Comparison of ENCODE assay signal across 1 cellular context in the genomic region with DNA sequence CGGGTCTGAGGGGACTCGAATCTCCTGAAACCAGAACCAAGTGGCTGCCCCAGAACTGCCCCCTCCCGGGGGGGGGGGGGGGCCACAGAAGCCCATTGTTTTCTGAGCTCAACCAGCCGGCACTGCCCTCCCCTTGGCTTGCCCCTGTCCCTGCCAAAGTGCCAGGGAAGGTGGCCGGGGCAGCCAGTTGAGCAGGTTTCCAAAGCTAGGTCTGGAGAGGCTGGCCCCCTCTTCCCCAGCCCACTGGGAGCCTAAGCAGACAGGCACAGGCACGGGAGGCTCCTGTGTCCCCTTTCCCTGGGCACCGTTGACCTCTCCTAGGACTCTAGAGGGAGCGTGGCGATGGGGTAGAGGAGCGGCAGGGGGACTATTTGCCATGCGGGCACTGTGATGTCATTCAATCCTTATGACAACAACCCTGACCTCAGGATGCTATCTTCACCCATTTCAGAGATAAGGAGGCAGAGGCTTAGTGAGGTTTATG.
TF ChIP-seq lines count a peak whose summit lies in the region.

No MANE protein-coding gene starts in this region.

TF ChIP-seq in K562, 482 proteins besides CTCF, POLR2A, EP300 and RAD21 (continued from another document):
- TF ChIP-seq MTA3 (IDR thresholded peaks at IDR 0.05; ENCODE audit: borderline replicate concordance) (0 out of 2 replicates have a peak, but pooled peaks have one; percentile 43), TCF7L2 (IDR thresholded peaks at IDR 0.05; ENCODE audit: low read depth, low read length) (no peak), JUND (IDR thresholded peaks at IDR 0.05; ENCODE audit: borderline replicate concordance, low read depth, low read length) (peak; percentile 55; the same call in 1 of the 2 replicates), JUND (tag; IDR thresholded peaks at IDR 0.05; ENCODE audit: borderline replicate concordance, low read depth, low read length) (no peak; the same call in 2 of the 3 replicates), CHD2 (IDR thresholded peaks at IDR 0.05; ENCODE audit: low read depth, low read length) (no peak), ATF1 (CRISPR knock-in tag; IDR thresholded peaks at IDR 0.05) (no peak), ATF1 (tag; IDR thresholded peaks at IDR 0.05) (peak; percentile 75), JUNB (CRISPR knock-in tag; conservative IDR thresholded peaks at IDR 0.05) (no peak), RBM14 (IDR thresholded peaks at IDR 0.05; ENCODE audit: borderline replicate concordance, insufficient read depth, low read depth, low read length) (no peak), ATF7 (IDR thresholded peaks at IDR 0.05) (peak; percentile 47; the same call in 1 of the 2 replicates), MCM3 (IDR thresholded peaks at IDR 0.05) (no peak), XRCC3 (IDR thresholded peaks at IDR 0.05) (no peak), MYBL2 (IDR thresholded peaks at IDR 0.05; ENCODE audit: low read depth) (no peak), MYBL2 (CRISPR knock-in tag; IDR thresholded peaks at IDR 0.05; ENCODE audit: borderline replicate concordance) (no peak), ZNF23 (CRISPR knock-in tag; IDR thresholded peaks at IDR 0.05) (no peak), ZNF766 (CRISPR knock-in tag; conservative IDR thresholded peaks at IDR 0.05) (peak; percentile 78; the same call in 1 of the 2 replicates), CREM (IDR thresholded peaks at IDR 0.05; ENCODE audit: low read depth) (peak; percentile 84), TSC22D4 (tag; IDR thresholded peaks at IDR 0.05) (no peak), SMAD1 (IDR thresholded peaks at IDR 0.05; ENCODE audit: low read depth, low read length, partially characterized antibody) (no peak), ZNF197 (CRISPR knock-in tag; IDR thresholded peaks at IDR 0.05; ENCODE audit: low read depth) (no peak), RBFOX2 (IDR thresholded peaks at IDR 0.05; ENCODE audit: low read depth, low read length) (peak; percentile 15; the same call in 1 of the 2 replicates), RCOR1 (IDR thresholded peaks at IDR 0.05; ENCODE audit: borderline replicate concordance in 1 of 2, low read depth in 2 of 2, low read length in 2 of 2) (peak in 1 of 2 experiments; percentile 50; a peak in 1 of 4 replicates), SAP30 (IDR thresholded peaks at IDR 0.05; ENCODE audit: borderline replicate concordance, insufficient read depth, low read depth, low read length, poor library complexity, severe bottlenecking) (no peak)
- TF ChIP-seq, protein P1, sequence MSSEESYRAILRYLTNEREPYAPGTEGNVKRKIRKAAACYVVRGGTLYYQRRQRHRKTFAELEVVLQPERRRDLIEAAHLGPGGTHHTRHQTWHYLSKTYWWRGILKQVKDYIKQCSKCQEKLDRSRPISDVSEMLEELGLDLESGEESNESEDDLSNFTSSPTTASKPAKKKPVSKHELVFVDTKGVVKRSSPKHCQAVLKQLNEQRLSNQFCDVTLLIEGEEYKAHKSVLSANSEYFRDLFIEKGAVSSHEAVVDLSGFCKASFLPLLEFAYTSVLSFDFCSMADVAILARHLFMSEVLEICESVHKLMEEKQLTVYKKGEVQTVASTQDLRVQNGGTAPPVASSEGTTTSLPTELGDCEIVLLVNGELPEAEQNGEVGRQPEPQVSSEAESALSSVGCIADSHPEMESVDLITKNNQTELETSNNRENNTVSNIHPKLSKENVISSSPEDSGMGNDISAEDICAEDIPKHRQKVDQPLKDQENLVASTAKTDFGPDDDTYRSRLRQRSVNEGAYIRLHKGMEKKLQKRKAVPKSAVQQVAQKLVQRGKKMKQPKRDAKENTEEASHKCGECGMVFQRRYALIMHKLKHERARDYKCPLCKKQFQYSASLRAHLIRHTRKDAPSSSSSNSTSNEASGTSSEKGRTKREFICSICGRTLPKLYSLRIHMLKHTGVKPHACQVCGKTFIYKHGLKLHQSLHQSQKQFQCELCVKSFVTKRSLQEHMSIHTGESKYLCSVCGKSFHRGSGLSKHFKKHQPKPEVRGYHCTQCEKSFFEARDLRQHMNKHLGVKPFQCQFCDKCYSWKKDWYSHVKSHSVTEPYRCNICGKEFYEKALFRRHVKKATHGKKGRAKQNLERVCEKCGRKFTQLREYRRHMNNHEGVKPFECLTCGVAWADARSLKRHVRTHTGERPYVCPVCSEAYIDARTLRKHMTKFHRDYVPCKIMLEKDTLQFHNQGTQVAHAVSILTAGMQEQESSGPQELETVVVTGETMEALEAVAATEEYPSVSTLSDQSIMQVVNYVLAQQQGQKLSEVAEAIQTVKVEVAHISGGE (CRISPR knock-in tag; IDR thresholded peaks at IDR 0.05) = peak in 1 of 3 experiments; percentile 47; a peak in 1 of 6 replicates
- TF ChIP-seq, protein P2, sequence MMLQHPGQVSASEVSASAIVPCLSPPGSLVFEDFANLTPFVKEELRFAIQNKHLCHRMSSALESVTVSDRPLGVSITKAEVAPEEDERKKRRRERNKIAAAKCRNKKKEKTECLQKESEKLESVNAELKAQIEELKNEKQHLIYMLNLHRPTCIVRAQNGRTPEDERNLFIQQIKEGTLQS (IDR thresholded peaks at IDR 0.05) = peak; percentile 22; the same call in 1 of the 2 replicates
- TF ChIP-seq, protein P2 (CRISPR knock-in tag; conservative IDR thresholded peaks at IDR 0.05) = no peak
- TF ChIP-seq, protein P3, sequence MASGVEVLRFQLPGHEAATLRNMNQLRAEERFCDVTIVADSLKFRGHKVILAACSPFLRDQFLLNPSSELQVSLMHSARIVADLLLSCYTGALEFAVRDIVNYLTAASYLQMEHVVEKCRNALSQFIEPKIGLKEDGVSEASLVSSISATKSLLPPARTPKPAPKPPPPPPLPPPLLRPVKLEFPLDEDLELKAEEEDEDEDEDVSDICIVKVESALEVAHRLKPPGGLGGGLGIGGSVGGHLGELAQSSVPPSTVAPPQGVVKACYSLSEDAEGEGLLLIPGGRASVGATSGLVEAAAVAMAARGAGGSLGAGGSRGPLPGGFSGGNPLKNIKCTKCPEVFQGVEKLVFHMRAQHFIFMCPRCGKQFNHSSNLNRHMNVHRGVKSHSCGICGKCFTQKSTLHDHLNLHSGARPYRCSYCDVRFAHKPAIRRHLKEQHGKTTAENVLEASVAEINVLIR (CRISPR knock-in tag; IDR thresholded peaks at IDR 0.05) = no peak
- TF ChIP-seq, protein P4, sequence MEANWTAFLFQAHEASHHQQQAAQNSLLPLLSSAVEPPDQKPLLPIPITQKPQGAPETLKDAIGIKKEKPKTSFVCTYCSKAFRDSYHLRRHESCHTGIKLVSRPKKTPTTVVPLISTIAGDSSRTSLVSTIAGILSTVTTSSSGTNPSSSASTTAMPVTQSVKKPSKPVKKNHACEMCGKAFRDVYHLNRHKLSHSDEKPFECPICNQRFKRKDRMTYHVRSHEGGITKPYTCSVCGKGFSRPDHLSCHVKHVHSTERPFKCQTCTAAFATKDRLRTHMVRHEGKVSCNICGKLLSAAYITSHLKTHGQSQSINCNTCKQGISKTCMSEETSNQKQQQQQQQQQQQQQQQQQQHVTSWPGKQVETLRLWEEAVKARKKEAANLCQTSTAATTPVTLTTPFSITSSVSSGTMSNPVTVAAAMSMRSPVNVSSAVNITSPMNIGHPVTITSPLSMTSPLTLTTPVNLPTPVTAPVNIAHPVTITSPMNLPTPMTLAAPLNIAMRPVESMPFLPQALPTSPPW (CRISPR knock-in tag; IDR thresholded peaks at IDR 0.05) = peak; percentile 56
- TF ChIP-seq, protein P5, sequence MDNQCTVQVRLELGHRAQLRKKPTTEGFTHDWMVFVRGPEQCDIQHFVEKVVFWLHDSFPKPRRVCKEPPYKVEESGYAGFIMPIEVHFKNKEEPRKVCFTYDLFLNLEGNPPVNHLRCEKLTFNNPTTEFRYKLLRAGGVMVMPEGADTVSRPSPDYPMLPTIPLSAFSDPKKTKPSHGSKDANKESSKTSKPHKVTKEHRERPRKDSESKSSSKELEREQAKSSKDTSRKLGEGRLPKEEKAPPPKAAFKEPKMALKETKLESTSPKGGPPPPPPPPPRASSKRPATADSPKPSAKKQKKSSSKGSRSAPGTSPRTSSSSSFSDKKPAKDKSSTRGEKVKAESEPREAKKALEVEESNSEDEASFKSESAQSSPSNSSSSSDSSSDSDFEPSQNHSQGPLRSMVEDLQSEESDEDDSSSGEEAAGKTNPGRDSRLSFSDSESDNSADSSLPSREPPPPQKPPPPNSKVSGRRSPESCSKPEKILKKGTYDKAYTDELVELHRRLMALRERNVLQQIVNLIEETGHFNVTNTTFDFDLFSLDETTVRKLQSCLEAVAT (IDR thresholded peaks at IDR 0.05) = no peak
